Comparison of ENCODE assay signal across 8 cellular contexts in the genomic region with DNA sequence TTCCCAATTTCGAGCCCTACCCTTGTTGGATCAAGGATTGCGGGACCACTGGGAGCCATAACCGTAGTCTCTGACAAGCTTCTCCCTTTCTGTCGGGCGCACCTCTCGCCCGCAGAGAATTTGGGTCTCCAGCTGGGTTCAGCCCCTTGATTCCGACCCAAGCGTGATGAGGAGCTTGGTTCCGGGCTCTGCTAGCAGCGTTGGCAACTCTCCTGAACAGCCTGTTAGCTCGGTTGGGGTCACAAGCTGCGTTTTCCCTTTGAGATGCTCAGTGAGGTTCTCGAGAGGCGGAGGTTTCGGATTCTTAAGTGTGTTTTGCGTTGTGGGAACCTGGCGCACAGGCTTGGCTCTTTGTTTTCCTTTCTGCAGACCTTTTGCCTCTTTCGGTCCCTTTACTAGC. TPM values are rescaled to one million over a fixed set of nuclear protein-coding genes. Genes with fewer than 3 reads are reported as not detected.
DNase-seq lines count a peak whose midpoint lies in the region; ATAC-seq and TF ChIP-seq lines count a peak whose summit lies in the region.

No MANE protein-coding gene starts in this region.

- H3K4me1 Mint-ChIP-seq in T-cell, result peaks cover 34 to 46% (median 44%) of the 10 kb centered on the region in 3 donors
- peaks cover 12% of the 10 kb centered on the region for H3K4me1 Mint-ChIP-seq in endodermal cell
- peaks cover 20 to 56% (median 42%) of the 10 kb centered on the region in 7 donors for H3K4me1 Mint-ChIP-seq in naive thymus-derived CD4-positive, alpha-beta T cell

- H3K4me3 Mint-ChIP-seq in T-cell, result peak overlapping the region; percentile 91 to 94 (median 92)
- H3K4me3 Mint-ChIP-seq in endodermal cell, result peak overlapping the region; percentile 86
- H3K4me3 Mint-ChIP-seq in naive thymus-derived CD4-positive, alpha-beta T cell, result peak overlapping the region; percentile 88 to 96 (median 94)

- H3K36me3 ChIP-seq in endodermal cell (ENCODE audit: control insufficient read depth, insufficient read depth, low read length), result peaks cover 36% of the 10 kb centered on the region
- peaks cover 6 to 40% (median 8%) of the 10 kb centered on the region in 3 experiments for H3K36me3 ChIP-seq in naive thymus-derived CD4-positive, alpha-beta T cell (ENCODE audit: control insufficient read depth in 2 of 3, insufficient read depth in 3 of 3, low read length in 3 of 3)

- peak overlapping the region; percentile 87 for H3K9ac ChIP-seq in endodermal cell (ENCODE audit: extremely low read depth, low read length, poor library complexity, severe bottlenecking)

- no peak for TF ChIP-seq CTCF in endodermal cell (conservative IDR thresholded peaks at IDR 0.05)

- H3K27me3 ChIP-seq in endodermal cell (ENCODE audit: control insufficient read depth, insufficient read depth, low read length, poor library complexity, severe bottlenecking), result no peaks in the 10 kb centered on the region
- H3K27me3 ChIP-seq in naive thymus-derived CD4-positive, alpha-beta T cell (ENCODE audit: control insufficient read depth in 2 of 2, insufficient read depth in 2 of 2, low read length in 2 of 2), result no peaks in the 10 kb centered on the region

- POLR2A ChIA-PET in T-cell (lab: Charles Lee), result interaction anchor here (0.6 to 0.9 kb wide), 2 partner anchors 36 to 46 kb away, joined by 6 read pairs; no protein-coding TSS in a partner anchor
- POLR2A ChIA-PET in naive thymus-derived CD4-positive, alpha-beta T cell (lab: Charles Lee), result interaction anchor here (0.5 to 2.5 kb wide), 8 partner anchors 11 to 249 kb away, joined by 3 to 27 read pairs (median 6); a partner anchor contains a TSS

- DNase-seq in activated naive CD4-positive, alpha-beta T cell treated with Interleukin-2 at 50 U/mL for 16 hours, result peak; percentile 24
- no peak for DNase-seq in activated naive CD4-positive, alpha-beta T cell treated with anti-CD3 and anti-CD28 coated beads, Interleukin-2, amount 50 U/mL, for 16 hours
- DNase-seq in T-cell (peak in 2 of 34 experiments; percentile 4 to 10), endodermal cell (peak; percentile 65), glomerular visceral epithelial cell (ENCODE audit: extremely low spot score) (no peak), SW 1271 (lab: John Stamatoyannopoulos, UW) (no peak)
- DNase-seq in naive thymus-derived CD4-positive, alpha-beta T cell, result peak in 4 of 9 donors; percentile 7 to 34 (median 10)

- H3K27ac Mint-ChIP-seq in T-cell, result peak overlapping the region; percentile 66 to 79
- H3K27ac Mint-ChIP-seq in endodermal cell, result peak overlapping the region; percentile 88
- H3K27ac Mint-ChIP-seq in naive thymus-derived CD4-positive, alpha-beta T cell, result peak overlapping the region; percentile 59 to 98 (median 90)

- H3K9me3 ChIP-seq in endodermal cell (ENCODE audit: control insufficient read depth, low read length), result no peaks in the 10 kb centered on the region
- H3K9me3 ChIP-seq in naive thymus-derived CD4-positive, alpha-beta T cell (ENCODE audit: control insufficient read depth in 2 of 3, low read length in 3 of 3), result no peaks in the 10 kb centered on the region

- WGBS in endodermal cell (ENCODE audit: insufficient coverage in 1 of 2, insufficient read length in 1 of 2), 2 experiments, result 2 to 3% methylated on average over 7 to 19 of the region's 19 CpGs

- H3K4me1 ChIP-seq in endodermal cell (ENCODE audit: control insufficient read depth, insufficient read depth, low read length), result peaks cover 4% of the 10 kb centered on the region
- H3K4me1 ChIP-seq in naive thymus-derived CD4-positive, alpha-beta T cell (ENCODE audit: control insufficient read depth in 2 of 2, insufficient read depth in 2 of 2, low read length in 2 of 2), result peaks cover 10 to 16% of the 10 kb centered on the region in 2 donors

- H3K9me3 Mint-ChIP-seq in T-cell, result no peaks in the 10 kb centered on the region
- H3K9me3 Mint-ChIP-seq in endodermal cell, result no peaks in the 10 kb centered on the region
- peaks cover 0 to 3% (median 0%) of the 10 kb centered on the region in 11 donors for H3K9me3 Mint-ChIP-seq in naive thymus-derived CD4-positive, alpha-beta T cell

- ATAC-seq in T-cell (replicated peaks in 1 of 4) (no peak), GM21619 (IDR thresholded peaks at IDR 0.05; ENCODE audit: unreplicated experiment) (no peak)
- no peak for ATAC-seq in naive thymus-derived CD4-positive, alpha-beta T cell

- peak overlapping the region; percentile 91 for H3K4me3 ChIP-seq in endodermal cell (ENCODE audit: low read length)
- peak overlapping the region; percentile 97 for H3K4me3 ChIP-seq in naive thymus-derived CD4-positive, alpha-beta T cell (ENCODE audit: low read length)

- H3K36me3 Mint-ChIP-seq in T-cell, result peaks cover 21% of the 10 kb centered on the region
- H3K36me3 Mint-ChIP-seq in endodermal cell (ENCODE audit: low read depth), result peaks cover 25% of the 10 kb centered on the region
- H3K36me3 Mint-ChIP-seq in naive thymus-derived CD4-positive, alpha-beta T cell, result peaks cover 11 to 26% (median 19%) of the 10 kb centered on the region in 5 donors

- intact Hi-C loops in naive thymus-derived CD4-positive, alpha-beta T cell (cut with micrococcal nuclease), result loop anchor here in 1 of 2 donors (1.0 to 2.0 kb wide), 3 partner anchors 26 to 49 kb away; a partner anchor contains a TSS

- no peak overlapping the region for H3K27ac ChIP-seq in endodermal cell (ENCODE audit: low read depth, low read length)
- peak overlapping the region; percentile 92 for H3K27ac ChIP-seq in naive thymus-derived CD4-positive, alpha-beta T cell (ENCODE audit: low read depth, low read length)

- CTCF ChIA-PET in T-cell (lab: Charles Lee), result interaction anchor here in 1 of 2 donors (0.5 to 2.6 kb wide), 2 partner anchors 36 to 99 kb away, joined by 3 to 19 read pairs; no protein-coding TSS in a partner anchor
- CTCF ChIA-PET in naive thymus-derived CD4-positive, alpha-beta T cell (lab: Charles Lee), result interaction anchor here (0.8 to 1.1 kb wide), 3 partner anchors 33 to 54 kb away, joined by 3 to 8 read pairs (median 5); a partner anchor contains a TSS

- H3K27me3 Mint-ChIP-seq in T-cell (no peaks in the 10 kb centered on the region), endodermal cell (ENCODE audit: insufficient read depth) (peaks cover 2% of the 10 kb centered on the region)
- H3K27me3 Mint-ChIP-seq in naive thymus-derived CD4-positive, alpha-beta T cell, result no peaks in the 10 kb centered on the region

RNA-seq across cellular contexts. Expression of a gene that starts 0.7 kb away (rescaled TPM):
- 10 to 100 TPM; 26.8 to 44.0 (median 29.3) TPM for total RNA-seq in T-cell
- 10 to 100 TPM; 28.9 to 30.7 TPM for total RNA-seq in endodermal cell
- polyA plus RNA-seq in endodermal cell (2013, experiment 1 of 2), result 16.6 TPM
- 17.4 TPM for polyA plus RNA-seq in endodermal cell (2013, experiment 2 of 2)
- 10 to 100 TPM; 24.6 to 52.9 (median 30.7) TPM for total RNA-seq in naive thymus-derived CD4-positive, alpha-beta T cell
- 10 to 100 TPM in 1 of 2 donors, 1 to 10 TPM in 1; 8.9 to 10.7 TPM for polyA plus RNA-seq in naive thymus-derived CD4-positive, alpha-beta T cell

RNA-seq across cellular contexts. Expression of a gene that starts 37.5 kb away (rescaled TPM):
- total RNA-seq in T-cell (10 to 100 TPM in 2 of 5 donors, 1 to 10 TPM in 3; 8.0 to 17.9 (median 9.3) TPM), endodermal cell (10 to 100 TPM; 12.1 to 12.8 TPM)
- 26.3 TPM for polyA plus RNA-seq in endodermal cell (2013, experiment 1 of 2)
- 20.7 TPM for polyA plus RNA-seq in endodermal cell (2013, experiment 2 of 2)
- 10 to 100 TPM in 2 of 5 experiments, 1 to 10 TPM in 3; 2.6 to 13.3 (median 7.0) TPM for total RNA-seq in naive thymus-derived CD4-positive, alpha-beta T cell
- 1 to 10 TPM; 3.0 to 8.6 TPM for polyA plus RNA-seq in naive thymus-derived CD4-positive, alpha-beta T cell

RNA-seq across cellular contexts. Expression of a gene that starts 37.8 kb away (rescaled TPM):
- total RNA-seq in T-cell, result 100 to 1,000 TPM in 3 of 5 donors, 10 to 100 TPM in 2; 96.6 to 152 (median 101) TPM
- total RNA-seq in endodermal cell, result 10 to 100 TPM; 62.7 to 68.5 TPM
- 47.6 TPM for polyA plus RNA-seq in endodermal cell (2013, experiment 1 of 2)
- polyA plus RNA-seq in endodermal cell (2013, experiment 2 of 2), result 44.7 TPM
- total RNA-seq in naive thymus-derived CD4-positive, alpha-beta T cell, result 100 to 1,000 TPM in 2 of 5 experiments, 10 to 100 TPM in 3; 95.3 to 147 (median 100.0) TPM
- polyA plus RNA-seq in naive thymus-derived CD4-positive, alpha-beta T cell, result 10 to 100 TPM in 1 of 2 donors, 1 to 10 TPM in 1; 6.7 to 12.8 TPM

RNA-seq across cellular contexts. Expression of a gene that starts 48.9 kb away (rescaled TPM):
- total RNA-seq in T-cell, result 100 to 1,000 TPM; 249 to 278 (median 263) TPM
- total RNA-seq in endodermal cell, result 100 to 1,000 TPM; 259 to 319 TPM
- 272 TPM for polyA plus RNA-seq in endodermal cell (2013, experiment 1 of 2)
- polyA plus RNA-seq in endodermal cell (2013, experiment 2 of 2), result 254 TPM
- 100 to 1,000 TPM; 176 to 303 (median 286) TPM for total RNA-seq in naive thymus-derived CD4-positive, alpha-beta T cell
- polyA plus RNA-seq in naive thymus-derived CD4-positive, alpha-beta T cell, result 100 to 1,000 TPM; 130 to 231 TPM

Comparison
In these comparisons a context has a peak if more than half of its experiments do, and no peak if none do; other contexts are left out.
1. DNase-seq: peak in activated naive CD4-positive, alpha-beta T cell treated with Interleukin-2 at 50 U/mL for 16 hours (single experiment) and endodermal cell (single experiment); none in activated naive CD4-positive, alpha-beta T cell treated with anti-CD3 and anti-CD28 coated beads, Interleukin-2, amount 50 U/mL, for 16 hours (single experiment), glomerular visceral epithelial cell (single experiment) and SW 1271 (0 of 2).
2. Peak in every context shown above with its lines, with median percentiles within 50 percentile points of each other: H3K27ac Mint-ChIP-seq and H3K4me3 Mint-ChIP-seq.